1 cellular context compared by ENCODE assay signal in genomic region chr14:30375280-30375892, GRCh38.
TF ChIP-seq lines count a peak whose summit lies in the region.

No MANE protein-coding gene starts in this region.

TF ChIP-seq in HepG2, 621 proteins besides CTCF, POLR2A, EP300 and RAD21 (continued from another document and continues in another):
- 0 out of 2 replicates have a peak, but pooled peaks have one; percentile 48 for TF ChIP-seq ZNF615 (CRISPR knock-in tag; IDR thresholded peaks at IDR 0.05; ENCODE audit: borderline replicate concordance)
- TF ChIP-seq TAF1 (CRISPR knock-in tag; IDR thresholded peaks at IDR 0.05), result no peak
- 0 out of 2 replicates have a peak, but pooled peaks have one; percentile 38 for TF ChIP-seq POGK (CRISPR knock-in tag; conservative IDR thresholded peaks at IDR 0.05)
- no peak for TF ChIP-seq PTBP1 (IDR thresholded peaks at IDR 0.05; ENCODE audit: low read depth, low read length, poor library complexity, severe bottlenecking)
- no peak for TF ChIP-seq KMT2A (CRISPR knock-in tag; IDR thresholded peaks at IDR 0.05)
- TF ChIP-seq MAFF (IDR thresholded peaks at IDR 0.05; ENCODE audit: low read depth, low read length), result no peak
- peak; percentile 74 for TF ChIP-seq ZNF781 (CRISPR knock-in tag; IDR thresholded peaks at IDR 0.05; ENCODE audit: borderline replicate concordance, not compliant biosample characterization)
- TF ChIP-seq LCORL (IDR thresholded peaks at IDR 0.05), result no peak
- no peak for TF ChIP-seq LCORL (CRISPR knock-in tag; IDR thresholded peaks at IDR 0.05)
- TF ChIP-seq SMC3 (IDR thresholded peaks at IDR 0.05; ENCODE audit: low read length), result peak; percentile 98
- TF ChIP-seq RFX3 (CRISPR knock-in tag; IDR thresholded peaks at IDR 0.05), result no peak
- no peak for TF ChIP-seq CAMTA2 (CRISPR knock-in tag; IDR thresholded peaks at IDR 0.05; ENCODE audit: borderline replicate concordance)
- no peak; the same call in 1 of the 2 replicates for TF ChIP-seq FOXK2 (IDR thresholded peaks at IDR 0.05)
- TF ChIP-seq ZNF556 (CRISPR knock-in tag; IDR thresholded peaks at IDR 0.05; ENCODE audit: borderline replicate concordance), result 0 out of 2 replicates have a peak, but pooled peaks have one; percentile 37
- TF ChIP-seq GATAD2A (CRISPR knock-in tag; IDR thresholded peaks at IDR 0.05), result peak; percentile 21; the same call in 1 of the 2 replicates
- no peak for TF ChIP-seq PREB (CRISPR knock-in tag; IDR thresholded peaks at IDR 0.05)
- 0 out of 2 replicates have a peak, but pooled peaks have one; percentile 57 for TF ChIP-seq ZFP36L2 (CRISPR knock-in tag; IDR thresholded peaks at IDR 0.05)
- TF ChIP-seq ZNF703 (CRISPR knock-in tag; IDR thresholded peaks at IDR 0.05; ENCODE audit: borderline replicate concordance), result no peak
- TF ChIP-seq YEATS2 (CRISPR knock-in tag; IDR thresholded peaks at IDR 0.05; ENCODE audit: borderline replicate concordance), result peak; percentile 31; the same call in 1 of the 2 replicates
- TF ChIP-seq CEBPG (CRISPR knock-in tag; IDR thresholded peaks at IDR 0.05), result 0 out of 2 replicates have a peak, but pooled peaks have one; percentile 15
- TF ChIP-seq IRF2 (CRISPR knock-in tag; IDR thresholded peaks at IDR 0.05), result peak; percentile 46; the same call in 1 of the 2 replicates
- TF ChIP-seq NAIF1 (CRISPR knock-in tag; IDR thresholded peaks at IDR 0.05; ENCODE audit: borderline replicate concordance), result 0 out of 2 replicates have a peak, but pooled peaks have one; percentile 48
- no peak for TF ChIP-seq JDP2 (CRISPR knock-in tag; IDR thresholded peaks at IDR 0.05; ENCODE audit: borderline replicate concordance)
- TF ChIP-seq ZNF253 (CRISPR knock-in tag; IDR thresholded peaks at IDR 0.05; ENCODE audit: borderline replicate concordance), result no peak
- no peak for TF ChIP-seq CREB1 (IDR thresholded peaks at IDR 0.05)
- TF ChIP-seq CREB1 (CRISPR knock-in tag; IDR thresholded peaks at IDR 0.05), result no peak
- TF ChIP-seq STAT5B (CRISPR knock-in tag; IDR thresholded peaks at IDR 0.05), result no peak
- TF ChIP-seq DRAP1 (CRISPR knock-in tag; IDR thresholded peaks at IDR 0.05), result no peak
- TF ChIP-seq ZNF746 (CRISPR knock-in tag; IDR thresholded peaks at IDR 0.05), result no peak
- no peak for TF ChIP-seq MBD4 (IDR thresholded peaks at IDR 0.05; ENCODE audit: borderline replicate concordance, low read length)
- no peak for TF ChIP-seq THYN1 (CRISPR knock-in tag; IDR thresholded peaks at IDR 0.05; ENCODE audit: borderline replicate concordance, low read depth)
- TF ChIP-seq ZNF839 (CRISPR knock-in tag; IDR thresholded peaks at IDR 0.05; ENCODE audit: borderline replicate concordance), result no peak
- no peak for TF ChIP-seq FOXP1 (IDR thresholded peaks at IDR 0.05)
- TF ChIP-seq FOXP1 (CRISPR knock-in tag; IDR thresholded peaks at IDR 0.05), result 0 out of 2 replicates have a peak, but pooled peaks have one; percentile 11
- TF ChIP-seq MZF1 (CRISPR knock-in tag; IDR thresholded peaks at IDR 0.05; ENCODE audit: borderline replicate concordance), result no peak
- 0 out of 2 replicates have a peak, but pooled peaks have one; percentile 61 for TF ChIP-seq GZF1 (CRISPR knock-in tag; IDR thresholded peaks at IDR 0.05)
- TF ChIP-seq HINFP (CRISPR knock-in tag; IDR thresholded peaks at IDR 0.05; ENCODE audit: low read depth), result 0 out of 2 replicates have a peak, but pooled peaks have one; percentile 41
- 0 out of 2 replicates have a peak, but pooled peaks have one; percentile 38 for TF ChIP-seq RNF2 (conservative IDR thresholded peaks at IDR 0.05; ENCODE audit: low read depth)
- 0 out of 2 replicates have a peak, but pooled peaks have one; percentile 36 for TF ChIP-seq ZNF788 (CRISPR knock-in tag; IDR thresholded peaks at IDR 0.05; ENCODE audit: borderline replicate concordance)
- peak in 1 of 2 experiments; percentile 42; a peak in 1 of 4 replicates for TF ChIP-seq KLF16 (CRISPR knock-in tag; IDR thresholded peaks at IDR 0.05)
- TF ChIP-seq PBX2 (CRISPR knock-in tag; IDR thresholded peaks at IDR 0.05), result no peak
- no peak for TF ChIP-seq GLMP (CRISPR knock-in tag; IDR thresholded peaks at IDR 0.05; ENCODE audit: borderline replicate concordance)
- no peak for TF ChIP-seq ZBTB44 (CRISPR knock-in tag; IDR thresholded peaks at IDR 0.05)
- TF ChIP-seq ZIK1 (CRISPR knock-in tag; IDR thresholded peaks at IDR 0.05; ENCODE audit: borderline replicate concordance, low read depth), result no peak
- no peak for TF ChIP-seq CCAR2 (optimal IDR thresholded peaks at IDR 0.05; ENCODE audit: low read depth, low read length)
- no peak for TF ChIP-seq ZNF205 (CRISPR knock-in tag; IDR thresholded peaks at IDR 0.05)
- TF ChIP-seq MLLT10 (CRISPR knock-in tag; IDR thresholded peaks at IDR 0.05), result no peak
- TF ChIP-seq IKZF5 (CRISPR knock-in tag; IDR thresholded peaks at IDR 0.05), result 0 out of 2 replicates have a peak, but pooled peaks have one; percentile 33
- no peak for TF ChIP-seq IRF9 (CRISPR knock-in tag; IDR thresholded peaks at IDR 0.05; ENCODE audit: borderline replicate concordance)
- TF ChIP-seq MAZ (IDR thresholded peaks at IDR 0.05; ENCODE audit: borderline replicate concordance, low read depth, low read length), result no peak
- TF ChIP-seq MAZ (CRISPR knock-in tag; IDR thresholded peaks at IDR 0.05; ENCODE audit: low read depth), result peak; percentile 19; the same call in 1 of the 2 replicates
- TF ChIP-seq HMGXB4 (CRISPR knock-in tag; IDR thresholded peaks at IDR 0.05; ENCODE audit: borderline replicate concordance in 1 of 2, low read depth in 1 of 2), result peak; percentile 25 to 49; a peak in 1 of 4 replicates
- TF ChIP-seq ZNF513 (CRISPR knock-in tag; conservative IDR thresholded peaks at IDR 0.05), result 0 out of 2 replicates have a peak, but pooled peaks have one; percentile 60
- TF ChIP-seq ELF4 (CRISPR knock-in tag; IDR thresholded peaks at IDR 0.05; ENCODE audit: borderline replicate concordance), result 0 out of 2 replicates have a peak, but pooled peaks have one; percentile 24
